9 cellular contexts compared by ENCODE assay signal in genomic region chr3:149512073-149512782, GRCh38. TPM values are rescaled to one million over a fixed set of nuclear protein-coding genes. Genes with fewer than 3 reads are reported as not detected.
DNase-seq lines count a peak whose midpoint lies in the region; ATAC-seq and TF ChIP-seq lines count a peak whose summit lies in the region.
"Had no signal": no experiment of that assay in that cellular context is flagged by ENCODE, and none has a peak within 500 bp of the region (broad histone marks: within the 10 kb centered on the region; RNA-seq: fewer than 3 reads in every experiment).

No MANE protein-coding gene starts in this region.

- H3K27me3 ChIP-seq in BJ (ENCODE audit: control insufficient read depth, insufficient read depth, low read length), result no peaks in the 10 kb centered on the region

- peak; percentile 86 for TF ChIP-seq CTCF in BJ (IDR thresholded peaks at IDR 0.05; ENCODE audit: insufficient read depth, low read depth, low read length)
- TF ChIP-seq CTCF in natural killer cell (IDR thresholded peaks at IDR 0.05), result peak; percentile 83

- CTCF ChIA-PET in BJ (lab: Yijun Ruan, JAX), result interaction anchor here (0.6 to 3.6 kb wide), 24 partner anchors 11 to 498 kb away, joined by 3 to 24 read pairs (median 4); partner anchors contain the start of gene COMMD2

- intact Hi-C loops in natural killer cell (cut with micrococcal nuclease), result loop anchor here (1.0 to 5.0 kb wide), 3 partner anchors 205 to 300 kb away; partner anchors contain the start of gene RNF13

- H3K4me3 ChIP-seq in BJ (ENCODE audit: low read depth, low read length), result no peak overlapping the region

- no peaks in the 10 kb centered on the region for H3K36me3 ChIP-seq in BJ (ENCODE audit: control insufficient read depth, insufficient read depth, low read length)

- no peaks in the 10 kb centered on the region for H3K36me3 Mint-ChIP-seq in natural killer cell
- H3K36me3 Mint-ChIP-seq: T-cell had no signal

- ATAC-seq in GM18498 (IDR thresholded peaks at IDR 0.05; ENCODE audit: unreplicated experiment) (peak; percentile 68), HG02840 (IDR thresholded peaks at IDR 0.05; ENCODE audit: low FRiP score, unreplicated experiment) (peak; percentile 76), natural killer cell (peak; percentile 50 to 67 (median 65))
- ATAC-seq: T-cell had no signal

- H3K27me3 Mint-ChIP-seq in natural killer cell (ENCODE audit: low read depth in 2 of 2), result peaks cover 16 to 20% of the 10 kb centered on the region in 2 donors

- no peaks in the 10 kb centered on the region for H3K9me3 Mint-ChIP-seq in natural killer cell
- H3K9me3 Mint-ChIP-seq: T-cell had no signal

- H3K4me1 Mint-ChIP-seq in natural killer cell, result peaks cover 20% of the 10 kb centered on the region in 2 donors

- no peak overlapping the region for H3K27ac Mint-ChIP-seq in natural killer cell
- H3K27ac Mint-ChIP-seq: T-cell had no signal

- H3K4me3 Mint-ChIP-seq in natural killer cell, result no peak overlapping the region
- H3K4me3 Mint-ChIP-seq: T-cell had no signal

- DNase-seq in BJ (ENCODE audit: low read depth) (no peak), NCI-H146 (lab: John Stamatoyannopoulos, UW) (peak; percentile 81), UCSD-AML1 (lab: John Stamatoyannopoulos, UW; ENCODE audit: unreplicated experiment) (peak; percentile 36), fibroblast of gingiva (ENCODE audit: low read depth) (peak; percentile 62), natural killer cell (peak; percentile 29)
- no peak for DNase-seq in stimulated activated naive CD4-positive, alpha-beta T cell treated with Interleukin-2 at 50 U/mL for 16 hours (lab: John Stamatoyannopoulos, UW)

- POLR2A ChIA-PET in BJ (lab: Charles Lee), result no interaction called here

RNA-seq across cellular contexts. Expression of gene TM4SF4, which starts 37.7 kb away (rescaled TPM):
- 0.10 and 0.42 TPM in 2 replicates for polyA plus RNA-seq in BJ (2011; rRNA removed)
- polyA minus RNA-seq in BJ (2011; rRNA and poly(A)+ RNA removed), result 0.62 TPM in 1 of 2 replicates, not detected in the other
- total RNA-seq in natural killer cell, result not detected

Comparison
In these comparisons a context has a peak if more than half of its experiments do, and no peak if none do; other contexts are left out.
1. DNase-seq: peak in NCI-H146 (single experiment), UCSD-AML1 (single experiment), fibroblast of gingiva (single experiment) and natural killer cell (single experiment); none in BJ (single experiment) and stimulated activated naive CD4-positive, alpha-beta T cell treated with Interleukin-2 at 50 U/mL for 16 hours (single experiment).
2. Peak in every context shown above with its lines, with median percentiles within 50 percentile points of each other: ATAC-seq.